ENCODE assay signal across 1 cellular context in the genomic region with DNA sequence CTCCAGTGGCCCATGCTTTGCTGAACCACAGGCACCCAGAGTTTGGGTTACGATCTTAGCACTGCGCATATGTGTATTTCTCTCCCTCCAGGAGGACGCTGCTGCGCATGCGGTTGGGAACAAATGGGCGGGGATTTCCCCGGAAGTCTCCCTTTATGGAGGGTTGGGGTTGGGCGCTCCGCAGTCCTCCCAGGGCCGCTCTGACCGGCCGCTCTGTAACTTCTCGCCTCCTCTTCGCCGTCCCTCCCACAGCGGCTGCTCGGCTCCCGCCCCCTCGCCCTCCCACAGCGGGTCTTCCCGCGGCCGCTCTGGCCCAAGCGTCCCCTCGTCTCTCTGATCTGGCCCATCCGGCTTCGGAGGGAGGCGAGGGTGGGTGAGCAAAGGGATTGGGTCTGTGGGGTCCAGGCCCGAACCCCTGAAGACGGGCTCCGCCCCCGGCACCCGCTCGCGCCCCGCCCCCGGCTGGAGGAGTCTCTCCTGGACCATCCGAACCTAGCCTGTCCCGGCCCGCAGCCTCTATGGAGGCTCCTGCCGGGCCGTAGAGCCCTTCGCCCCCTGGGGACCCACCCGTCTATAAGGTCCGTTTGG.
TF ChIP-seq lines count a peak whose summit lies in the region.

A gene with protein sequence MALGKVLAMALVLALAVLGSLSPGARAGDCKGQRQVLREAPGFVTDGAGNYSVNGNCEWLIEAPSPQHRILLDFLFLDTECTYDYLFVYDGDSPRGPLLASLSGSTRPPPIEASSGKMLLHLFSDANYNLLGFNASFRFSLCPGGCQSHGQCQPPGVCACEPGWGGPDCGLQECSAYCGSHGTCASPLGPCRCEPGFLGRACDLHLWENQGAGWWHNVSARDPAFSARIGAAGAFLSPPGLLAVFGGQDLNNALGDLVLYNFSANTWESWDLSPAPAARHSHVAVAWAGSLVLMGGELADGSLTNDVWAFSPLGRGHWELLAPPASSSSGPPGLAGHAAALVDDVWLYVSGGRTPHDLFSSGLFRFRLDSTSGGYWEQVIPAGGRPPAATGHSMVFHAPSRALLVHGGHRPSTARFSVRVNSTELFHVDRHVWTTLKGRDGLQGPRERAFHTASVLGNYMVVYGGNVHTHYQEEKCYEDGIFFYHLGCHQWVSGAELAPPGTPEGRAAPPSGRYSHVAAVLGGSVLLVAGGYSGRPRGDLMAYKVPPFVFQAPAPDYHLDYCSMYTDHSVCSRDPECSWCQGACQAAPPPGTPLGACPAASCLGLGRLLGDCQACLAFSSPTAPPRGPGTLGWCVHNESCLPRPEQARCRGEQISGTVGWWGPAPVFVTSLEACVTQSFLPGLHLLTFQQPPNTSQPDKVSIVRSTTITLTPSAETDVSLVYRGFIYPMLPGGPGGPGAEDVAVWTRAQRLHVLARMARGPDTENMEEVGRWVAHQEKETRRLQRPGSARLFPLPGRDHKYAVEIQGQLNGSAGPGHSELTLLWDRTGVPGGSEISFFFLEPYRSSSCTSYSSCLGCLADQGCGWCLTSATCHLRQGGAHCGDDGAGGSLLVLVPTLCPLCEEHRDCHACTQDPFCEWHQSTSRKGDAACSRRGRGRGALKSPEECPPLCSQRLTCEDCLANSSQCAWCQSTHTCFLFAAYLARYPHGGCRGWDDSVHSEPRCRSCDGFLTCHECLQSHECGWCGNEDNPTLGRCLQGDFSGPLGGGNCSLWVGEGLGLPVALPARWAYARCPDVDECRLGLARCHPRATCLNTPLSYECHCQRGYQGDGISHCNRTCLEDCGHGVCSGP (N-terminal part only) (plus strand): TSS at position 328 of the 588 bp plus-strand sequence. CDS start 609 bp downstream, outside the sequence.

TF ChIP-seq in K562, 482 proteins besides CTCF, POLR2A, EP300 and RAD21 (continued from another document and continues in another):
- TF ChIP-seq, protein P1, sequence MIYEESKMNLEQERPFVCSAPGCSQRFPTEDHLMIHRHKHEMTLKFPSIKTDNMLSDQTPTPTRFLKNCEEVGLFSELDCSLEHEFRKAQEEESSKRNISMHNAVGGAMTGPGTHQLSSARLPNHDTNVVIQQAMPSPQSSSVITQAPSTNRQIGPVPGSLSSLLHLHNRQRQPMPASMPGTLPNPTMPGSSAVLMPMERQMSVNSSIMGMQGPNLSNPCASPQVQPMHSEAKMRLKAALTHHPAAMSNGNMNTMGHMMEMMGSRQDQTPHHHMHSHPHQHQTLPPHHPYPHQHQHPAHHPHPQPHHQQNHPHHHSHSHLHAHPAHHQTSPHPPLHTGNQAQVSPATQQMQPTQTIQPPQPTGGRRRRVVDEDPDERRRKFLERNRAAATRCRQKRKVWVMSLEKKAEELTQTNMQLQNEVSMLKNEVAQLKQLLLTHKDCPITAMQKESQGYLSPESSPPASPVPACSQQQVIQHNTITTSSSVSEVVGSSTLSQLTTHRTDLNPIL (CRISPR knock-in tag; IDR thresholded peaks at IDR 0.05) = no peak
- TF ChIP-seq FOXJ3 (CRISPR knock-in tag; IDR thresholded peaks at IDR 0.05) (no peak), EGR1 (conservative IDR thresholded peaks at IDR 0.05) (peak; percentile 92), PYGO2 (tag; IDR thresholded peaks at IDR 0.05) (no peak), NR2C2 (CRISPR knock-in tag; IDR thresholded peaks at IDR 0.05) (no peak), NR2C2 (tag; IDR thresholded peaks at IDR 0.05) (no peak; the same call in 1 of the 2 replicates), PHTF2 (CRISPR knock-in tag; IDR thresholded peaks at IDR 0.05) (no peak), ATF1 (CRISPR knock-in tag; IDR thresholded peaks at IDR 0.05) (no peak; the same call in 1 of the 2 replicates), ATF1 (tag; IDR thresholded peaks at IDR 0.05) (peak; percentile 26; the same call in 1 of the 2 replicates), ZNF79 (CRISPR knock-in tag; IDR thresholded peaks at IDR 0.05; ENCODE audit: low read depth) (no peak), KHSRP (IDR thresholded peaks at IDR 0.05) (no peak), ZBTB1 (CRISPR knock-in tag; IDR thresholded peaks at IDR 0.05; ENCODE audit: borderline replicate concordance, low read depth) (no peak), BDP1 (IDR thresholded peaks at IDR 0.05; ENCODE audit: insufficient read depth, insufficient read length) (no peak), CEBPB (tag; IDR thresholded peaks at IDR 0.05) (no peak), FOXJ2 (tag; IDR thresholded peaks at IDR 0.05) (no peak; the same call in 1 of the 2 replicates), PHF8 (IDR thresholded peaks at IDR 0.05; ENCODE audit: borderline replicate concordance, low read length) (peak; percentile 77; the same call in 1 of the 2 replicates), GABPA (tag; conservative IDR thresholded peaks at IDR 0.05; ENCODE audit: low read depth) (peak; percentile 90), BMI1 (IDR thresholded peaks at IDR 0.05; ENCODE audit: low read length) (no peak), YBX1 (IDR thresholded peaks at IDR 0.05) (no peak), PHF20 (IDR thresholded peaks at IDR 0.05; ENCODE audit: partially characterized antibody) (peak; percentile 39), ZNF695 (CRISPR knock-in tag; IDR thresholded peaks at IDR 0.05) (no peak), SREBF2 (CRISPR knock-in tag; IDR thresholded peaks at IDR 0.05) (no peak), RUNX1 (IDR thresholded peaks at IDR 0.05; ENCODE audit: low read depth) (no peak), GTF2F1 (IDR thresholded peaks at IDR 0.05; ENCODE audit: low read depth, low read length) (no peak), GABPB1 (CRISPR knock-in tag; IDR thresholded peaks at IDR 0.05) (peak; percentile 84), SMARCE1 (IDR thresholded peaks at IDR 0.05) (no peak), RBM17 (IDR thresholded peaks at IDR 0.05; ENCODE audit: borderline replicate concordance, low read depth, low read length) (no peak), SUPT5H (IDR thresholded peaks at IDR 0.05) (peak; percentile 75), ZFP30 (CRISPR knock-in tag; IDR thresholded peaks at IDR 0.05; ENCODE audit: borderline replicate concordance) (no peak), SRSF1 (IDR thresholded peaks at IDR 0.05; ENCODE audit: low read depth, low read length) (no peak), RBBP5 (IDR thresholded peaks at IDR 0.05; ENCODE audit: borderline replicate concordance, insufficient read depth, low read length, poor library complexity, severe bottlenecking) (peak; percentile 66), ZNF232 (CRISPR knock-in tag; IDR thresholded peaks at IDR 0.05) (peak; percentile 88; the same call in 1 of the 2 replicates), TOE1 (IDR thresholded peaks at IDR 0.05; ENCODE audit: borderline replicate concordance) (0 out of 2 replicates have a peak, but pooled peaks have one; percentile 12), TOE1 (CRISPR knock-in tag; IDR thresholded peaks at IDR 0.05; ENCODE audit: borderline replicate concordance, low read depth) (no peak), FOXP1 (CRISPR knock-in tag; IDR thresholded peaks at IDR 0.05) (no peak), U2AF1 (optimal IDR thresholded peaks at IDR 0.05; ENCODE audit: low read depth, low read length) (no peak), RBM34 (IDR thresholded peaks at IDR 0.05; ENCODE audit: borderline replicate concordance, insufficient read depth, low read length) (0 out of 2 replicates have a peak, but pooled peaks have one; percentile 25), TCFL5 (CRISPR knock-in tag; conservative IDR thresholded peaks at IDR 0.05) (no peak), TRIM24 (IDR thresholded peaks at IDR 0.05) (no peak), PRPF4 (IDR thresholded peaks at IDR 0.05; ENCODE audit: insufficient read depth, low read depth, low read length, poor library complexity, severe bottlenecking) (no peak)
- TF ChIP-seq, protein P2, sequence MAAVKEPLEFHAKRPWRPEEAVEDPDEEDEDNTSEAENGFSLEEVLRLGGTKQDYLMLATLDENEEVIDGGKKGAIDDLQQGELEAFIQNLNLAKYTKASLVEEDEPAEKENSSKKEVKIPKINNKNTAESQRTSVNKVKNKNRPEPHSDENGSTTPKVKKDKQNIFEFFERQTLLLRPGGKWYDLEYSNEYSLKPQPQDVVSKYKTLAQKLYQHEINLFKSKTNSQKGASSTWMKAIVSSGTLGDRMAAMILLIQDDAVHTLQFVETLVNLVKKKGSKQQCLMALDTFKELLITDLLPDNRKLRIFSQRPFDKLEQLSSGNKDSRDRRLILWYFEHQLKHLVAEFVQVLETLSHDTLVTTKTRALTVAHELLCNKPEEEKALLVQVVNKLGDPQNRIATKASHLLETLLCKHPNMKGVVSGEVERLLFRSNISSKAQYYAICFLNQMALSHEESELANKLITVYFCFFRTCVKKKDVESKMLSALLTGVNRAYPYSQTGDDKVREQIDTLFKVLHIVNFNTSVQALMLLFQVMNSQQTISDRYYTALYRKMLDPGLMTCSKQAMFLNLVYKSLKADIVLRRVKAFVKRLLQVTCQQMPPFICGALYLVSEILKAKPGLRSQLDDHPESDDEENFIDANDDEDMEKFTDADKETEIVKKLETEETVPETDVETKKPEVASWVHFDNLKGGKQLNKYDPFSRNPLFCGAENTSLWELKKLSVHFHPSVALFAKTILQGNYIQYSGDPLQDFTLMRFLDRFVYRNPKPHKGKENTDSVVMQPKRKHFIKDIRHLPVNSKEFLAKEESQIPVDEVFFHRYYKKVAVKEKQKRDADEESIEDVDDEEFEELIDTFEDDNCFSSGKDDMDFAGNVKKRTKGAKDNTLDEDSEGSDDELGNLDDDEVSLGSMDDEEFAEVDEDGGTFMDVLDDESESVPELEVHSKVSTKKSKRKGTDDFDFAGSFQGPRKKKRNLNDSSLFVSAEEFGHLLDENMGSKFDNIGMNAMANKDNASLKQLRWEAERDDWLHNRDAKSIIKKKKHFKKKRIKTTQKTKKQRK (IDR thresholded peaks at IDR 0.05; ENCODE audit: borderline replicate concordance, low read depth, low read length) = no peak
- TF ChIP-seq, protein P3, sequence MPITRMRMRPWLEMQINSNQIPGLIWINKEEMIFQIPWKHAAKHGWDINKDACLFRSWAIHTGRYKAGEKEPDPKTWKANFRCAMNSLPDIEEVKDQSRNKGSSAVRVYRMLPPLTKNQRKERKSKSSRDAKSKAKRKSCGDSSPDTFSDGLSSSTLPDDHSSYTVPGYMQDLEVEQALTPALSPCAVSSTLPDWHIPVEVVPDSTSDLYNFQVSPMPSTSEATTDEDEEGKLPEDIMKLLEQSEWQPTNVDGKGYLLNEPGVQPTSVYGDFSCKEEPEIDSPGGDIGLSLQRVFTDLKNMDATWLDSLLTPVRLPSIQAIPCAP (CRISPR knock-in tag; IDR thresholded peaks at IDR 0.05; ENCODE audit: borderline replicate concordance) = no peak
- TF ChIP-seq, protein P4, sequence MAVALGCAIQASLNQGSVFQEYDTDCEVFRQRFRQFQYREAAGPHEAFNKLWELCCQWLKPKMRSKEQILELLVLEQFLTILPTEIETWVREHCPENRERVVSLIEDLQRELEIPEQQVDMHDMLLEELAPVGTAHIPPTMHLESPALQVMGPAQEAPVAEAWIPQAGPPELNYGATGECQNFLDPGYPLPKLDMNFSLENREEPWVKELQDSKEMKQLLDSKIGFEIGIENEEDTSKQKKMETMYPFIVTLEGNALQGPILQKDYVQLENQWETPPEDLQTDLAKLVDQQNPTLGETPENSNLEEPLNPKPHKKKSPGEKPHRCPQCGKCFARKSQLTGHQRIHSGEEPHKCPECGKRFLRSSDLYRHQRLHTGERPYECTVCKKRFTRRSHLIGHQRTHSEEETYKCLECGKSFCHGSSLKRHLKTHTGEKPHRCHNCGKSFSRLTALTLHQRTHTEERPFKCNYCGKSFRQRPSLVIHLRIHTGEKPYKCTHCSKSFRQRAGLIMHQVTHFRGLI (CRISPR knock-in tag; IDR thresholded peaks at IDR 0.05) = no peak
- TF ChIP-seq, protein P5, sequence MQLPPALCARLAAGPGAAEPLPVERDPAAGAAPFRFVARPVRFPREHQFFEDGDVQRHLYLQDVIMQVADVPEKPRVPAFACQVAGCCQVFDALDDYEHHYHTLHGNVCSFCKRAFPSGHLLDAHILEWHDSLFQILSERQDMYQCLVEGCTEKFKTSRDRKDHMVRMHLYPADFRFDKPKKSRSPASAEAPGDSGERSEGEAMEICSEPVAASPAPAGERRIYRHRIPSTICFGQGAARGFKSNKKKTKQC (CRISPR knock-in tag; IDR thresholded peaks at IDR 0.05) = 0 out of 2 replicates have a peak, but pooled peaks have one; percentile 22
- TF ChIP-seq, protein P6, sequence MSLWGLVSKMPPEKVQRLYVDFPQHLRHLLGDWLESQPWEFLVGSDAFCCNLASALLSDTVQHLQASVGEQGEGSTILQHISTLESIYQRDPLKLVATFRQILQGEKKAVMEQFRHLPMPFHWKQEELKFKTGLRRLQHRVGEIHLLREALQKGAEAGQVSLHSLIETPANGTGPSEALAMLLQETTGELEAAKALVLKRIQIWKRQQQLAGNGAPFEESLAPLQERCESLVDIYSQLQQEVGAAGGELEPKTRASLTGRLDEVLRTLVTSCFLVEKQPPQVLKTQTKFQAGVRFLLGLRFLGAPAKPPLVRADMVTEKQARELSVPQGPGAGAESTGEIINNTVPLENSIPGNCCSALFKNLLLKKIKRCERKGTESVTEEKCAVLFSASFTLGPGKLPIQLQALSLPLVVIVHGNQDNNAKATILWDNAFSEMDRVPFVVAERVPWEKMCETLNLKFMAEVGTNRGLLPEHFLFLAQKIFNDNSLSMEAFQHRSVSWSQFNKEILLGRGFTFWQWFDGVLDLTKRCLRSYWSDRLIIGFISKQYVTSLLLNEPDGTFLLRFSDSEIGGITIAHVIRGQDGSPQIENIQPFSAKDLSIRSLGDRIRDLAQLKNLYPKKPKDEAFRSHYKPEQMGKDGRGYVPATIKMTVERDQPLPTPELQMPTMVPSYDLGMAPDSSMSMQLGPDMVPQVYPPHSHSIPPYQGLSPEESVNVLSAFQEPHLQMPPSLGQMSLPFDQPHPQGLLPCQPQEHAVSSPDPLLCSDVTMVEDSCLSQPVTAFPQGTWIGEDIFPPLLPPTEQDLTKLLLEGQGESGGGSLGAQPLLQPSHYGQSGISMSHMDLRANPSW (CRISPR knock-in tag; IDR thresholded peaks at IDR 0.05) = no peak; the same call in 1 of the 2 replicates
- TF ChIP-seq, protein P7, sequence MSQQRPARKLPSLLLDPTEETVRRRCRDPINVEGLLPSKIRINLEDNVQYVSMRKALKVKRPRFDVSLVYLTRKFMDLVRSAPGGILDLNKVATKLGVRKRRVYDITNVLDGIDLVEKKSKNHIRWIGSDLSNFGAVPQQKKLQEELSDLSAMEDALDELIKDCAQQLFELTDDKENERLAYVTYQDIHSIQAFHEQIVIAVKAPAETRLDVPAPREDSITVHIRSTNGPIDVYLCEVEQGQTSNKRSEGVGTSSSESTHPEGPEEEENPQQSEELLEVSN (IDR thresholded peaks at IDR 0.05; ENCODE audit: borderline replicate concordance in 1 of 2, extremely low read depth in 1 of 2, insufficient read depth in 1 of 2, insufficient read length in 1 of 2, low read depth in 1 of 2, low read length in 1 of 2, poor library complexity in 1 of 2, severe bottlenecking in 1 of 2) = no peak
- TF ChIP-seq, protein P8, sequence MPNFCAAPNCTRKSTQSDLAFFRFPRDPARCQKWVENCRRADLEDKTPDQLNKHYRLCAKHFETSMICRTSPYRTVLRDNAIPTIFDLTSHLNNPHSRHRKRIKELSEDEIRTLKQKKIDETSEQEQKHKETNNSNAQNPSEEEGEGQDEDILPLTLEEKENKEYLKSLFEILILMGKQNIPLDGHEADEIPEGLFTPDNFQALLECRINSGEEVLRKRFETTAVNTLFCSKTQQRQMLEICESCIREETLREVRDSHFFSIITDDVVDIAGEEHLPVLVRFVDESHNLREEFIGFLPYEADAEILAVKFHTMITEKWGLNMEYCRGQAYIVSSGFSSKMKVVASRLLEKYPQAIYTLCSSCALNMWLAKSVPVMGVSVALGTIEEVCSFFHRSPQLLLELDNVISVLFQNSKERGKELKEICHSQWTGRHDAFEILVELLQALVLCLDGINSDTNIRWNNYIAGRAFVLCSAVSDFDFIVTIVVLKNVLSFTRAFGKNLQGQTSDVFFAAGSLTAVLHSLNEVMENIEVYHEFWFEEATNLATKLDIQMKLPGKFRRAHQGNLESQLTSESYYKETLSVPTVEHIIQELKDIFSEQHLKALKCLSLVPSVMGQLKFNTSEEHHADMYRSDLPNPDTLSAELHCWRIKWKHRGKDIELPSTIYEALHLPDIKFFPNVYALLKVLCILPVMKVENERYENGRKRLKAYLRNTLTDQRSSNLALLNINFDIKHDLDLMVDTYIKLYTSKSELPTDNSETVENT (CRISPR knock-in tag; IDR thresholded peaks at IDR 0.05) = peak; percentile 99
